Comparison of ENCODE assay signal across 10 cellular contexts in the genomic region with DNA sequence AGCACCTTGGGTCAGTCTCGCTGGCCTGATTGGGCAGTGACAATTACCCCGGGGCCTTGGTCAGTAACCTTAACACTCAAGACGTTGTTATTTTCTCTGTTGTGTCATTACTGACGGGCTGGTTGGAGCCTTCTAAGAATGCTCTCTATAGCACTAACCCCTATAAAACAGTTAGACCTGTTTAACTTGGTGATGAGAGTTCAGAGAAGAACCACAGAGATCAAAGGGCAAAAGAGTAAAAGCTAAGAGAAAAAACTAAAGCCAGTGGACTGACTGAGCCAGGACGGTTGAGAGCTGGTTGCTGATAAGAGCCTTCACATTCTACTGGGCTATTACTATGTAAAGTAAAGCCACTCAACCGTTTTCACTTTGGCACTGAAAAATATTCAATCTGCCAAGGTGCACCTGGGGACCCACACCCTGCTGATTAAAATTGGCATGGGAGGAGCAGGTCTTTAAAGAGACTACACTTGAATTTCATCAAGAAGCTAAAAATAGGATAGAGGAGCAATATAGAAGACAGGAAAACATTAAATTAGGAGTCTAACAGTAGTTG. TPM values are rescaled to one million over a fixed set of nuclear protein-coding genes. Genes with fewer than 3 reads are reported as not detected.
DNase-seq lines count a peak whose midpoint lies in the region; ATAC-seq, FAIRE-seq and TF ChIP-seq lines count a peak whose summit lies in the region.
"Had no signal": no experiment of that assay in that cellular context is flagged by ENCODE, and none has a peak within 500 bp of the region (broad histone marks: within the 10 kb centered on the region; RNA-seq: fewer than 3 reads in every experiment).

No MANE protein-coding gene starts in this region.

- H3K27me3 ChIP-seq in MM.1S (replicated peaks; ENCODE audit: insufficient read depth, low read length): no peaks in the 10 kb centered on the region

- no peaks in the 10 kb centered on the region for H4K20me1 ChIP-seq in MM.1S (ENCODE audit: insufficient read depth, low read length)

- POLR2A ChIA-PET in activated B cell treated with CpG ODN at 0.5 μM for 24 hours (lab: Charles Lee): interaction anchor here (1.3 to 3.3 kb wide), 6 partner anchors 9 to 182 kb away, joined by 4 to 16 read pairs (median 8); a partner anchor contains a TSS

- no peak overlapping the region for H3K9ac ChIP-seq in MM.1S (ENCODE audit: low read length)

- no peak for DNase-seq in GM19239 (ENCODE audit: insufficient read length, low spot score)
- DNase-seq in MM.1S: peak; percentile 52
- no peak for DNase-seq in activated B cell treated with CpG ODN at 0.5 μM for 24 hours
- no peak for DNase-seq in nephron progenitor cell
- no peak for DNase-seq in HFFc6
- no peak for DNase-seq in H4 (ENCODE audit: low spot score)

- H3K4me3 ChIP-seq in MM.1S (ENCODE audit: low read length): peak overlapping the region; percentile 23; the same call in 1 of the 2 replicates

- H2AFZ ChIP-seq in MM.1S (ENCODE audit: low read length): 0 out of 2 replicates have a peak overlapping the region, but pooled peaks have one; percentile 7

- H3K36me3 Mint-ChIP-seq in activated B cell treated with CpG ODN at 0.5 μM for 24 hours (ENCODE audit: low read depth): no peaks in the 10 kb centered on the region
- peaks cover under 1% of the 10 kb centered on the region for H3K36me3 Mint-ChIP-seq in nephron progenitor cell (ENCODE audit: low read depth)
- no peaks in the 10 kb centered on the region for H3K36me3 Mint-ChIP-seq in HFFc6 (ENCODE audit: low read depth)
- H3K36me3 Mint-ChIP-seq: activated naive CD4-positive, alpha-beta T cell treated with anti-CD3 and anti-CD28 coated beads, Interleukin-2, amount 50 U/mL, for 72 hours had no signal

- H3K9me3 Mint-ChIP-seq in activated B cell treated with CpG ODN at 0.5 μM for 24 hours (no peaks in the 10 kb centered on the region), nephron progenitor cell (peaks cover 10% of the 10 kb centered on the region), HFFc6 (no peaks in the 10 kb centered on the region)
- H3K9me3 Mint-ChIP-seq: activated naive CD4-positive, alpha-beta T cell treated with anti-CD3 and anti-CD28 coated beads, Interleukin-2, amount 50 U/mL, for 72 hours; T-helper 2 cell treated with Interferon-gamma antibody and Interleukin-4, amounts not matched to agents 5 μg/mL and 100 μg/mL, for 36 hours had no signal

- H3K27me3 Mint-ChIP-seq in activated B cell treated with CpG ODN at 0.5 μM for 24 hours (no peaks in the 10 kb centered on the region), nephron progenitor cell (ENCODE audit: low read depth, poor library complexity) (no peaks in the 10 kb centered on the region), HFFc6 (ENCODE audit: insufficient read depth) (no peaks in the 10 kb centered on the region; the same call in 1 of the 2 replicates)

- H3K27ac Mint-ChIP-seq in activated B cell treated with CpG ODN at 0.5 μM for 24 hours: peak overlapping the region; percentile 87
- H3K27ac Mint-ChIP-seq in nephron progenitor cell: peak overlapping the region; percentile 96
- H3K27ac Mint-ChIP-seq in HFFc6: no peak overlapping the region
- H3K27ac Mint-ChIP-seq: T-helper 2 cell treated with Interferon-gamma antibody and Interleukin-4, amounts not matched to agents 5 μg/mL and 100 μg/mL, for 36 hours had no signal

- H3K4me1 Mint-ChIP-seq in activated B cell treated with CpG ODN at 0.5 μM for 24 hours (peaks cover 36% of the 10 kb centered on the region), nephron progenitor cell (peaks cover 24% of the 10 kb centered on the region), HFFc6 (ENCODE audit: low read depth) (peaks cover 40% of the 10 kb centered on the region)

- H3K4me3 Mint-ChIP-seq in activated B cell treated with CpG ODN at 0.5 μM for 24 hours (peak overlapping the region; percentile 72), nephron progenitor cell (peak overlapping the region; percentile 57), HFFc6 (no peak overlapping the region)
- H3K4me3 Mint-ChIP-seq: T-helper 2 cell treated with Interferon-gamma antibody and Interleukin-4, amounts not matched to agents 5 μg/mL and 100 μg/mL, for 36 hours had no signal

- H3K9me3 ChIP-seq in MM.1S (replicated peaks; ENCODE audit: insufficient read depth, low read length): no peaks in the 10 kb centered on the region

- H3K4me2 ChIP-seq in MM.1S (ENCODE audit: low read depth, low read length): peak overlapping the region; percentile 40

- FAIRE-seq in GM19239 (lab: Jason Lieb, UNC): peak; percentile 68

- intact Hi-C loops in activated B cell treated with CpG ODN at 0.5 μM for 24 hours (cut with micrococcal nuclease): loop anchor here (1.0 to 5.0 kb wide), 2 partner anchors 12 to 34 kb away; no protein-coding TSS in a partner anchor

- H3K36me3 ChIP-seq in MM.1S (replicated peaks; ENCODE audit: insufficient read depth, low read length): no peaks in the 10 kb centered on the region

- CTCF ChIA-PET in activated B cell treated with CpG ODN at 0.5 μM for 24 hours (lab: Charles Lee): interaction anchor here (1.1 kb wide), 1 partner anchor 13 kb away, joined by 3 read pairs; no protein-coding TSS in a partner anchor

- H3F3A ChIP-seq in MM.1S (ENCODE audit: insufficient read depth, low read length): no peaks in the 10 kb centered on the region

- ATAC-seq in activated B cell treated with CpG ODN at 0.5 μM for 24 hours (ENCODE audit: low read depth) (peak; percentile 65), GM21723 (IDR thresholded peaks at IDR 0.05; ENCODE audit: unreplicated experiment) (no peak), GM21786 (IDR thresholded peaks at IDR 0.05; ENCODE audit: unreplicated experiment) (no peak)

- TF ChIP-seq CTCF in MM.1S (IDR thresholded peaks at IDR 0.05; ENCODE audit: low read length): no peak
- no peak for TF ChIP-seq CTCF in activated B cell treated with CpG ODN at 0.5 μM for 24 hours (IDR thresholded peaks at IDR 0.05)
- no peak for TF ChIP-seq CTCF in nephron progenitor cell (IDR thresholded peaks at IDR 0.05)
- no peak for TF ChIP-seq CTCF in HFFc6 (IDR thresholded peaks at IDR 0.05)

- peaks cover 15% of the 10 kb centered on the region; the same call in 1 of the 2 replicates for H3K4me1 ChIP-seq in MM.1S (ENCODE audit: low read length)

- peak overlapping the region; percentile 11; the same call in 1 of the 2 replicates for H3K27ac ChIP-seq in MM.1S (ENCODE audit: low read length)

- no peaks in the 10 kb centered on the region for H3K79me2 ChIP-seq in MM.1S (ENCODE audit: low read length)

- no peaks in the 10 kb centered on the region for H3K9me2 ChIP-seq in MM.1S (replicated peaks; ENCODE audit: insufficient read depth, low read length)

RNA-seq across cellular contexts. Expression of a gene that starts 13.6 kb away (rescaled TPM):
- 80.3 and 87.4 TPM in 2 replicates for total RNA-seq in activated B cell treated with CpG ODN at 0.5 μM for 24 hours
- 1,000 to 10,000 TPM; 1,442 to 1,960 (median 1,623) TPM for total RNA-seq in HFFc6 (2021; fragmentation: NEBNext Ultra II Directional; extraction: Animal tissue kit (Norgen Biotek cat#: 25700))
- total RNA-seq in H4 (2014; rRNA removed; shearing (Covaris generic)): 650 and 683 TPM in 2 replicates
